9 cellular contexts compared by ENCODE assay signal in genomic region chr9:33719581-33720374, GRCh38.
A peak's percentile ranks its signal among the peaks of the same experiment; 100 is the strongest.
DNase-seq lines count a peak whose midpoint lies in the region; ATAC-seq, FAIRE-seq and TF ChIP-seq lines count a peak whose summit lies in the region.
"Had no signal": no experiment of that assay in that cellular context is flagged by ENCODE, and none has a peak within 500 bp of the region (broad histone marks: within the 10 kb centered on the region; RNA-seq: fewer than 3 reads in every experiment).

No MANE protein-coding gene starts in this region.

- peaks cover 16% of the 10 kb centered on the region for H3K4me1 Mint-ChIP-seq in HFFc6 (ENCODE audit: low read depth)

- DNase-seq in COR-L47 (lab: John Stamatoyannopoulos, UW) (peak; percentile 86), HFFc6 (peak; percentile 15), RWPE1 (ENCODE audit: low spot score) (peak; percentile 24), astrocyte of the spinal cord (ENCODE audit: low read depth, low spot score) (no peak), lower lobe of right lung (peak; percentile 48), urothelium cell line (ENCODE audit: low spot score) (peak; percentile 42), NK-92 (lab: John Stamatoyannopoulos, UW; ENCODE audit: unreplicated experiment) (no peak)

- in situ Hi-C loops in astrocyte of the spinal cord (cut with HindIII; ENCODE audit: low sequenced_read_pairs) = no loop called here

- H3K27me3 Mint-ChIP-seq in HFFc6 (ENCODE audit: insufficient read depth) = peaks cover 21% of the 10 kb centered on the region

- ATAC-seq in lower lobe of right lung (peak; percentile 61 to 67), GM21381 (IDR thresholded peaks at IDR 0.05; ENCODE audit: unreplicated experiment) (no peak)

- intact Hi-C loops in lower lobe of right lung (cut with DNase I) = loop anchor here (5.0 kb wide), 1 partner anchor 92 kb away; no protein-coding TSS in a partner anchor

- peaks cover 19% of the 10 kb centered on the region for H3K4me1 ChIP-seq in lower lobe of right lung

- H3K36me3 Mint-ChIP-seq in HFFc6 (ENCODE audit: low read depth) = no peaks in the 10 kb centered on the region
- H3K36me3 Mint-ChIP-seq: immature natural killer cell had no signal

- no peak overlapping the region for H3K4me3 Mint-ChIP-seq in HFFc6

- H3K9me3 ChIP-seq in lower lobe of right lung = no peaks in the 10 kb centered on the region

- no peaks in the 10 kb centered on the region for H3K9me3 Mint-ChIP-seq in HFFc6
- H3K9me3 Mint-ChIP-seq: immature natural killer cell had no signal

- peak; percentile 81 for TF ChIP-seq CTCF in HFFc6 (IDR thresholded peaks at IDR 0.05)
- peak; percentile 66 for TF ChIP-seq CTCF in RWPE1 (conservative IDR thresholded peaks at IDR 0.05; ENCODE audit: low read depth)
- peak; percentile 72 for TF ChIP-seq CTCF in astrocyte of the spinal cord (IDR thresholded peaks at IDR 0.05; ENCODE audit: low read depth, low read length)
- TF ChIP-seq CTCF in lower lobe of right lung (IDR thresholded peaks at IDR 0.05) = peak; percentile 55

- CTCF ChIA-PET in RWPE1 (lab: Yijun Ruan, JAX) = interaction anchor here (0.5 to 5.0 kb wide), 4 partner anchors 27 to 202 kb away, joined by 3 to 80 read pairs (median 5); no protein-coding TSS in a partner anchor

- POLR2A ChIA-PET in RWPE1 (lab: Yijun Ruan, JAX; ENCODE audit: low non-redundant PET) = no interaction called here

- no peak overlapping the region for H3K27ac ChIP-seq in RWPE1
- no peak overlapping the region for H3K27ac ChIP-seq in lower lobe of right lung

- FAIRE-seq in urothelium cell line (lab: Jason Lieb, UNC) = peak; percentile 58

- H3K4me3 ChIP-seq in astrocyte of the spinal cord (ENCODE audit: low read depth, low read length) = no peak overlapping the region
- H3K4me3 ChIP-seq in lower lobe of right lung = no peak overlapping the region

- H3K36me3 ChIP-seq in lower lobe of right lung = no peaks in the 10 kb centered on the region

- no peaks in the 10 kb centered on the region for H3K27me3 ChIP-seq in lower lobe of right lung (ENCODE audit: low read depth)

- H3K27ac Mint-ChIP-seq in HFFc6 = no peak overlapping the region
- H3K27ac Mint-ChIP-seq: immature natural killer cell had no signal

Comparison
In these comparisons a context has a peak if more than half of its experiments do, and no peak if none do; other contexts are left out.
1. DNase-seq: peak in COR-L47 (single experiment), HFFc6 (single experiment), RWPE1 (single experiment), lower lobe of right lung (single experiment) and urothelium cell line (single experiment); none in astrocyte of the spinal cord (single experiment) and NK-92 (single experiment).
2. Peak in every context shown above with its lines, with median percentiles within 50 percentile points of each other: CTCF ChIP-seq.